In genomic region chr2:226794751-226795171, GRCh38 we compare ENCODE assay signal across 8 cellular contexts. TPM values are rescaled to one million over a fixed set of nuclear protein-coding genes. Genes with fewer than 3 reads are reported as not detected.
A peak's percentile ranks its signal among the peaks of the same experiment; 100 is the strongest.
DNase-seq lines count a peak whose midpoint lies in the region; ATAC-seq and TF ChIP-seq lines count a peak whose summit lies in the region.

No MANE protein-coding gene starts in this region.

- H3K27ac ChIP-seq in RWPE1, result peak overlapping the region; percentile 92

- H3K9ac ChIP-seq in skeletal muscle satellite cell (ENCODE audit: low read depth, low read length), result peak overlapping the region; percentile 86

- peak overlapping the region; percentile 98 for H3K4me2 ChIP-seq in skeletal muscle satellite cell (ENCODE audit: low read length)

- ATAC-seq in HG02588 (IDR thresholded peaks at IDR 0.05; ENCODE audit: unreplicated experiment), result no peak
- ATAC-seq in HG02852 (IDR thresholded peaks at IDR 0.05; ENCODE audit: unreplicated experiment), result no peak

- CTCF ChIA-PET in RWPE1 (lab: Yijun Ruan, JAX), result no interaction called here

- H3K27me3 ChIP-seq in H7 (ENCODE audit: control insufficient read depth, insufficient read depth, low read length) (no peaks in the 10 kb centered on the region), skeletal muscle satellite cell (ENCODE audit: control insufficient read depth, insufficient read depth, low read length) (no peaks in the 10 kb centered on the region)

- peaks cover 46% of the 10 kb centered on the region for H3K4me1 ChIP-seq in skeletal muscle satellite cell (ENCODE audit: control insufficient read depth, insufficient read depth, low read length)

- DNase-seq in H7 (peak; percentile 42), RWPE1 (ENCODE audit: low spot score) (peak; percentile 38), glomerular visceral epithelial cell (ENCODE audit: extremely low spot score) (peak; percentile 72), hippocampal formation (lab: John Stamatoyannopoulos, UW) (no peak), HuH-7 (ENCODE audit: low spot score) (no peak)

- H3K9me3 ChIP-seq in skeletal muscle satellite cell (replicated peaks; ENCODE audit: low read length), result no peaks in the 10 kb centered on the region

- H3K36me3 ChIP-seq in H7 (replicated peaks; ENCODE audit: control insufficient read depth, insufficient read depth, low read length) (peaks cover 7% of the 10 kb centered on the region), skeletal muscle satellite cell (ENCODE audit: insufficient read depth, low read length) (peaks cover 56% of the 10 kb centered on the region)

- POLR2A ChIA-PET in RWPE1 (lab: Yijun Ruan, JAX; ENCODE audit: low non-redundant PET), result no interaction called here

- TF ChIP-seq CTCF in RWPE1 (conservative IDR thresholded peaks at IDR 0.05; ENCODE audit: low read depth), result no peak

- H3K4me3 ChIP-seq in H7 (ENCODE audit: insufficient read depth, low read depth, low read length), result no peak overlapping the region; the same call in 1 of the 2 replicates
- H3K4me3 ChIP-seq in skeletal muscle satellite cell (ENCODE audit: low read length), result peak overlapping the region; percentile 73

RNA-seq across cellular contexts. Expression of gene IRS1, which starts 4.9 kb away (rescaled TPM):
- 15.2 and 17.1 TPM in 2 replicates for total RNA-seq in H7 (2014; rRNA removed; shearing (Covaris generic))
- 35.8 and 38.5 TPM in 2 replicates for total RNA-seq in skeletal muscle satellite cell (2012; rRNA removed)

RNA-seq across cellular contexts. Expression of gene RHBDD1, which starts 41.1 kb away (rescaled TPM):
- 6.9 and 8.7 TPM in 2 replicates for total RNA-seq in H7 (2014; rRNA removed; shearing (Covaris generic))
- 18.3 and 19.2 TPM in 2 replicates for total RNA-seq in skeletal muscle satellite cell (2012; rRNA removed)

Comparison
In these comparisons a context has a peak if more than half of its experiments do, and no peak if none do; other contexts are left out.
1. DNase-seq: peak in H7 (single experiment), RWPE1 (single experiment) and glomerular visceral epithelial cell (single experiment); none in hippocampal formation (0 of 2) and HuH-7 (single experiment).